Comparison of ENCODE assay signal across 14 cellular contexts in the genomic region with DNA sequence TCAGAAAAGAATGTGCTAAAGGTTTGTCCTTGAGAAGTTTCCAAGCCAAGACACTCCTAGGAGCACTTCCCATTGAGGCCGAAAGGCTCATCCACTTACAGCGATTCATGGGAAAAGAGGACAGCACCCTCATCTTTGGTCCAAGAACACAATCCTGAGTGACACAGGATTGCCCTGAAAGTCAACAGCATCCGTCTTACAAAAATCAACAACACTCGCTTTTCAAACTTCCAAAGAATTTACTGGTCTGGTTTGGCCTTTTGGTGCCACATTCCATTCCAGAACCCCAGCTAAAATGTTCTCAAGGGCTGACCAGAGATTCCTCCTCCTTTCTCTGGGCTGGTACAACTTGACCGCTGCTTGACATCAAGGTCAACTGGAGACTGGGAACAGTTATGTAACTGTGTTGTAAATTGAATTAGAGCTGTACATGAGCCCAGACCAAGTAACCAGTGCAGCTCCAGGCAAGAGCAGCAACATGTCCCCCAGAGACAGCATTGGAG.
DNase-seq lines count a peak whose midpoint lies in the region; ATAC-seq and TF ChIP-seq lines count a peak whose summit lies in the region.
"Had no signal": no experiment of that assay in that cellular context is flagged by ENCODE, and none has a peak within 500 bp of the region (broad histone marks: within the 10 kb centered on the region; RNA-seq: fewer than 3 reads in every experiment).

No MANE protein-coding gene starts in this region.

- no peaks in the 10 kb centered on the region for H3K79me2 ChIP-seq in ACC112 (ENCODE audit: control insufficient read depth, insufficient read depth, low read length, unreplicated experiment)

- intact Hi-C loops in left cardiac atrium (cut with DNase I) = loop anchor here (10.0 kb wide), 3 partner anchors 105 to 455 kb away; partner anchors contain the start of gene PIK3R1 (in 1 of the 2)

- DNase-seq in astrocyte of the spinal cord (ENCODE audit: low read depth, low spot score) (peak; percentile 33), left cardiac atrium (no peak), renal cortical epithelial cell (ENCODE audit: low read depth) (peak; percentile 40), globus pallidus (ENCODE audit: low spot score) (no peak), DMS114 treated with DMSO at 0.1 percent for 48 hours (lab: John Stamatoyannopoulos, UW; ENCODE audit: unreplicated experiment) (no peak), amygdala (lab: John Stamatoyannopoulos, UW) (no peak)
- DNase-seq: activated naive CD4-positive, alpha-beta T cell treated with anti-CD3 and anti-CD28 coated beads, Interleukin-2, amount 10 ng/mL, durations not matched to agents 7 days and 5 days; DMS 273 treated with DMSO at 0.1 percent for 48 hours; hippocampal formation; MM.1S; NCI-H2171 had no signal

- H3K4me3 ChIP-seq in ACC112 (ENCODE audit: low read depth, low read length) (no peak overlapping the region), astrocyte of the spinal cord (ENCODE audit: low read depth, low read length) (no peak overlapping the region)
- H3K4me3 ChIP-seq: SK-N-MC had no signal

- ATAC-seq in left cardiac atrium = peak; percentile 74 to 91
- no peak for ATAC-seq in GM18858 (IDR thresholded peaks at IDR 0.05; ENCODE audit: unreplicated experiment)

- no peaks in the 10 kb centered on the region for H3K36me3 ChIP-seq in ACC112 (ENCODE audit: insufficient read depth, low read length)

- H3K4me1 ChIP-seq in ACC112 (ENCODE audit: control insufficient read depth, insufficient read depth, low read length, unreplicated experiment) = peaks cover 14% of the 10 kb centered on the region

- no peak overlapping the region for H2AFZ ChIP-seq in ACC112 (ENCODE audit: low read length, unreplicated experiment)

- H3K27ac ChIP-seq in ACC112 (ENCODE audit: low read depth, low read length) = peak overlapping the region; percentile 50
- H3K27ac ChIP-seq: SK-N-MC had no signal

- no peaks in the 10 kb centered on the region for H3K27me3 ChIP-seq in ACC112 (ENCODE audit: insufficient read depth, low read length)

- TF ChIP-seq CTCF in astrocyte of the spinal cord (IDR thresholded peaks at IDR 0.05; ENCODE audit: low read depth, low read length) = no peak

- in situ Hi-C loops in astrocyte of the spinal cord (cut with HindIII; ENCODE audit: low sequenced_read_pairs) = no loop called here

Comparison
In these comparisons a context has a peak if more than half of its experiments do, and no peak if none do; other contexts are left out.
1. DNase-seq: peak in astrocyte of the spinal cord (single experiment) and renal cortical epithelial cell (single experiment); none in left cardiac atrium (single experiment), globus pallidus (single experiment), DMS114 treated with DMSO at 0.1 percent for 48 hours (single experiment) and amygdala (0 of 56).